18 cellular contexts compared by ENCODE assay signal in genomic region chr10:113347508-113347907, GRCh38.
DNase-seq lines count a peak whose midpoint lies in the region; ATAC-seq and TF ChIP-seq lines count a peak whose summit lies in the region.
"Had no signal": no experiment of that assay in that cellular context is flagged by ENCODE, and none has a peak within 500 bp of the region (broad histone marks: within the 10 kb centered on the region; RNA-seq: fewer than 3 reads in every experiment).

No MANE protein-coding gene starts in this region.

- peak; percentile 68 for ATAC-seq in omental fat pad (ENCODE audit: low FRiP score)
- ATAC-seq in upper lobe of left lung (ENCODE audit: low FRiP score in 2 of 2) = peak; percentile 20 to 31
- ATAC-seq in PC-3 = no peak
- ATAC-seq: mucosa of descending colon; stimulated activated effector memory CD8-positive, alpha-beta T cell treated with anti-CD3 and anti-CD28 coated beads, Interleukin-12 subunit alpha, Interleukin-12 subunit beta, amount 100 ng/mL, for 72 hours had no signal

- H3K9ac ChIP-seq in PC-3 (ENCODE audit: low read length) = no peak overlapping the region
- H3K9ac ChIP-seq: BLaER1 had no signal

- TF ChIP-seq POLR2A in upper lobe of left lung (IDR thresholded peaks at IDR 0.05) = no peak

- H3K9me3 ChIP-seq in upper lobe of left lung (no peaks in the 10 kb centered on the region), PC-3 (ENCODE audit: low read length) (no peaks in the 10 kb centered on the region)
- H3K9me3 ChIP-seq: breast epithelium, HAP-1, mucosa of descending colon had no signal

- BruUV-seq in PC-3 (replicated peaks; lab: Mats Ljungman, UMichigan) = no TSS peak

- no peak overlapping the region for H3K27ac ChIP-seq in upper lobe of left lung
- H3K27ac ChIP-seq in PC-3 (ENCODE audit: low read length) = no peak overlapping the region
- H3K27ac ChIP-seq: BLaER1, HL-60, RWPE1, tibial nerve had no signal

- no peak overlapping the region for H3K4me2 ChIP-seq in PC-3 (ENCODE audit: low read length)
- H3K4me2 ChIP-seq: BLaER1 had no signal

- DNase-seq in NCI-H82 (lab: John Stamatoyannopoulos, UW) = peak; percentile 22
- DNase-seq in NCI-H82 treated with DMSO at 0.1 percent for 48 hours (lab: John Stamatoyannopoulos, UW; ENCODE audit: unreplicated experiment) = no peak
- peak; percentile 29 for DNase-seq in globus pallidus (ENCODE audit: low spot score)
- DNase-seq in omental fat pad (ENCODE audit: low spot score) = no peak
- DNase-seq in upper lobe of left lung = peak in 1 of 2 donors; percentile 36
- no peak for DNase-seq in NCI-H1417 (lab: John Stamatoyannopoulos, UW)
- no peak for DNase-seq in DMS79 treated with DMSO at 0.1 percent for 48 hours (lab: John Stamatoyannopoulos, UW)
- no peak for DNase-seq in PC-3
- DNase-seq: mucosa of descending colon, NCI-H187 treated with DMSO at 0.1 percent for 48 hours, retina had no signal

- H3F3A ChIP-seq in PC-3 (ENCODE audit: low read length, unreplicated experiment) = no peaks in the 10 kb centered on the region

- WGBS in upper lobe of left lung, 2 donors = 66 to 67% methylated on average over 4 of the region's 4 CpGs

- no peaks in the 10 kb centered on the region for H4K20me1 ChIP-seq in PC-3 (ENCODE audit: low read length)
- H4K20me1 ChIP-seq: BLaER1 had no signal

- no peaks in the 10 kb centered on the region for H3K79me2 ChIP-seq in PC-3 (ENCODE audit: low read length)

- H3K36me3 ChIP-seq in upper lobe of left lung = no peaks in the 10 kb centered on the region
- H3K36me3 ChIP-seq in PC-3 (ENCODE audit: low read depth, low read length) = no peaks in the 10 kb centered on the region
- H3K36me3 ChIP-seq: BLaER1, breast epithelium, HAP-1, tibial nerve had no signal

- CTCF ChIA-PET in PC-3 (lab: Charles Lee) = no interaction called here

- no peak for TF ChIP-seq EP300 in upper lobe of left lung (IDR thresholded peaks at IDR 0.05)

- no peaks in the 10 kb centered on the region for H3K9me2 ChIP-seq in PC-3 (replicated peaks; ENCODE audit: low read length)

- intact Hi-C loops in PC-3 (cut with micrococcal nuclease) = no loop called here

- POLR2A ChIA-PET in PC-3 (lab: Charles Lee; ENCODE audit: unreplicated experiment) = no interaction called here

- H3K4me3 ChIP-seq in upper lobe of left lung (no peak overlapping the region), PC-3 (ENCODE audit: low read length) (no peak overlapping the region)
- H3K4me3 ChIP-seq: BLaER1, breast epithelium, HAP-1, mucosa of descending colon, tibial nerve had no signal

- TF ChIP-seq CTCF in omental fat pad (IDR thresholded peaks at IDR 0.05) (no peak), upper lobe of left lung (IDR thresholded peaks at IDR 0.05) (no peak), PC-3 (conservative IDR thresholded peaks at IDR 0.05; ENCODE audit: low read depth, low read length) (no peak)

- H3K4me1 ChIP-seq in upper lobe of left lung (no peaks in the 10 kb centered on the region), PC-3 (ENCODE audit: insufficient read depth, low read length) (no peaks in the 10 kb centered on the region)
- H3K4me1 ChIP-seq: BLaER1, breast epithelium, tibial nerve had no signal

- no peaks in the 10 kb centered on the region for H3K27me3 ChIP-seq in upper lobe of left lung
- H3K27me3 ChIP-seq in PC-3 (ENCODE audit: low read length) = no peaks in the 10 kb centered on the region
- H3K27me3 ChIP-seq: BLaER1, breast epithelium, tibial nerve had no signal

- H2AFZ ChIP-seq in PC-3 (ENCODE audit: low read length) = no peak overlapping the region

Comparison
In these comparisons a context has a peak if more than half of its experiments do, and no peak if none do; other contexts are left out.
1. DNase-seq: peak in NCI-H82 (single experiment) and globus pallidus (single experiment); none in NCI-H82 treated with DMSO at 0.1 percent for 48 hours (single experiment), omental fat pad (single experiment), NCI-H1417 (0 of 3), DMS79 treated with DMSO at 0.1 percent for 48 hours (single experiment) and PC-3 (single experiment).